In genomic region chr16:86887416-86887815, GRCh38 we compare ENCODE assay signal across 21 cellular contexts.
DNase-seq lines count a peak whose midpoint lies in the region; ATAC-seq, FAIRE-seq and TF ChIP-seq lines count a peak whose summit lies in the region.
"Had no signal": no experiment of that assay in that cellular context is flagged by ENCODE, and none has a peak within 500 bp of the region (broad histone marks: within the 10 kb centered on the region; RNA-seq: fewer than 3 reads in every experiment).

No MANE protein-coding gene starts in this region.

- peak overlapping the region; percentile 72 to 81 for H3K27ac ChIP-seq in A549
- H3K27ac ChIP-seq in mesodermal cell (ENCODE audit: low read depth, low read length, severe bottlenecking) = peak overlapping the region; percentile 36
- no peak overlapping the region for H3K27ac ChIP-seq in sigmoid colon

- ATAC-seq in A549 = peak; percentile 31 to 46; a peak in 4 of 6 replicates
- no peak for ATAC-seq in HG03139 (IDR thresholded peaks at IDR 0.05; ENCODE audit: unreplicated experiment)
- ATAC-seq in stimulated activated effector memory CD8-positive, alpha-beta T cell treated with anti-CD3 and anti-CD28 coated beads, Interleukin-12 subunit alpha, Interleukin-12 subunit beta, amount 100 ng/mL, for 72 hours = no peak
- ATAC-seq in GM21528 (IDR thresholded peaks at IDR 0.05; ENCODE audit: low FRiP score, unreplicated experiment) = no peak

- no peak for TF ChIP-seq EP300 in A549 (IDR thresholded peaks at IDR 0.05)
- no peak for TF ChIP-seq EP300 in sigmoid colon (IDR thresholded peaks at IDR 0.05)

- peaks cover 0 to 75% (median 3%) of the 10 kb centered on the region in 3 donors for H3K27me3 ChIP-seq in sigmoid colon

- no peak for FAIRE-seq in A549 (lab: Jason Lieb, UNC)
- FAIRE-seq: GM12891, GM18507 had no signal

- TF ChIP-seq CTCF in A549 (IDR thresholded peaks at IDR 0.05) (no peak), chondrocyte (IDR thresholded peaks at IDR 0.05) (no peak), sigmoid colon (IDR thresholded peaks at IDR 0.05) (no peak)

- H3K4me3 ChIP-seq in A549 (no peak overlapping the region), mesodermal cell (ENCODE audit: extremely low read depth, insufficient read depth, low read length, poor library complexity, severe bottlenecking) (no peak overlapping the region), sigmoid colon (no peak overlapping the region)

- no peaks in the 10 kb centered on the region for H3K36me3 ChIP-seq in mesodermal cell (ENCODE audit: control insufficient read depth, insufficient read depth, low read length)
- H3K36me3 ChIP-seq in sigmoid colon = no peaks in the 10 kb centered on the region

- 77% methylated on average over 8 of the region's 8 CpGs for WGBS in A549 (ENCODE audit: missing lambda C conversion rate)
- 91 to 93% methylated on average over 8 of the region's 8 CpGs for WGBS in mesodermal cell (ENCODE audit: insufficient coverage in 2 of 2), 2 experiments
- WGBS in sigmoid colon, 2 donors = 76 to 77% methylated on average over 8 of the region's 8 CpGs

- POLR2A ChIA-PET in A549 (lab: Yijun Ruan, JAX) = no interaction called here

- H3K4me1 Mint-ChIP-seq in chondrocyte (ENCODE audit: low read depth) = peaks cover 28% of the 10 kb centered on the region
- no peaks in the 10 kb centered on the region for H3K4me1 Mint-ChIP-seq in stimulated activated effector memory CD8-positive, alpha-beta T cell treated with anti-CD3 and anti-CD28 coated beads, Interleukin-12 subunit alpha, Interleukin-12 subunit beta, amount 100 ng/mL, for 72 hours
- H3K4me1 Mint-ChIP-seq: CD4-positive, alpha-beta memory T cell had no signal

- no peak for DNase-seq in A549 (ENCODE audit: low read depth in 1 of 2, low spot score in 1 of 2)
- DNase-seq in chondrocyte (ENCODE audit: low spot score) = peak; percentile 40
- DNase-seq in sigmoid colon = peak; percentile 29
- no peak for DNase-seq in mucosa of gallbladder (ENCODE audit: low spot score)
- DNase-seq in stimulated activated effector memory CD8-positive, alpha-beta T cell treated with anti-CD3 and anti-CD28 coated beads, Interleukin-12 subunit alpha, Interleukin-12 subunit beta, amount 100 ng/mL, for 72 hours (ENCODE audit: low spot score in 2 of 2) = no peak
- DNase-seq: 8988T; C1 segment of cervical spinal cord; Calu3; CD4-positive, alpha-beta memory T cell; COR-L47; DMS53; DMS79 treated with DMSO at 0.1 percent for 48 hours; GF-D8; GOT3; H7; HCEC 1CT had no signal

- TF ChIP-seq POLR2A in A549 (IDR thresholded peaks at IDR 0.05; ENCODE audit: low read length) (no peak), sigmoid colon (IDR thresholded peaks at IDR 0.05) (no peak)

- no peak overlapping the region for H3K4me3 Mint-ChIP-seq in chondrocyte (ENCODE audit: unreplicated experiment)
- no peak overlapping the region for H3K4me3 Mint-ChIP-seq in stimulated activated effector memory CD8-positive, alpha-beta T cell treated with anti-CD3 and anti-CD28 coated beads, Interleukin-12 subunit alpha, Interleukin-12 subunit beta, amount 100 ng/mL, for 72 hours
- H3K4me3 Mint-ChIP-seq: CD4-positive, alpha-beta memory T cell had no signal

- H3K4me1 ChIP-seq in A549 = peaks cover 57% of the 10 kb centered on the region
- H3K4me1 ChIP-seq in mesodermal cell (ENCODE audit: control insufficient read depth, insufficient read depth, low read length, poor library complexity, severe bottlenecking) = peaks cover 35% of the 10 kb centered on the region
- H3K4me1 ChIP-seq in sigmoid colon = peaks cover 0 to 6% (median 5%) of the 10 kb centered on the region in 4 donors

- no peak overlapping the region for H3K27ac Mint-ChIP-seq in chondrocyte (ENCODE audit: unreplicated experiment)
- no peak overlapping the region for H3K27ac Mint-ChIP-seq in stimulated activated effector memory CD8-positive, alpha-beta T cell treated with anti-CD3 and anti-CD28 coated beads, Interleukin-12 subunit alpha, Interleukin-12 subunit beta, amount 100 ng/mL, for 72 hours
- H3K27ac Mint-ChIP-seq: CD4-positive, alpha-beta memory T cell had no signal

- no peaks in the 10 kb centered on the region for H3K27me3 Mint-ChIP-seq in chondrocyte (ENCODE audit: low read depth)

- intact Hi-C loops in sigmoid colon (cut with DNase I) = no loop called here

- CTCF ChIA-PET in A549 (lab: Yijun Ruan, JAX) = no interaction called here

- H3K4me2 ChIP-seq in A549 = peak overlapping the region; percentile 74

- TF ChIP-seq RAD21 in A549 (conservative IDR thresholded peaks at IDR 0.05 in 1 of 2, IDR thresholded peaks at IDR 0.05 in 1 of 2) = no peak

- H3K9me3 ChIP-seq in A549 (0 out of 3 replicates have a peak, but pooled peaks cover 4% of the 10 kb centered on the region), mesodermal cell (ENCODE audit: control insufficient read depth, low read length) (no peaks in the 10 kb centered on the region), sigmoid colon (no peaks in the 10 kb centered on the region)

- H3K9me3 Mint-ChIP-seq in chondrocyte (ENCODE audit: low read depth) = no peaks in the 10 kb centered on the region
- no peaks in the 10 kb centered on the region for H3K9me3 Mint-ChIP-seq in stimulated activated effector memory CD8-positive, alpha-beta T cell treated with anti-CD3 and anti-CD28 coated beads, Interleukin-12 subunit alpha, Interleukin-12 subunit beta, amount 100 ng/mL, for 72 hours

- no peaks in the 10 kb centered on the region for H3K36me3 Mint-ChIP-seq in chondrocyte (ENCODE audit: low read depth)
- H3K36me3 Mint-ChIP-seq in stimulated activated effector memory CD8-positive, alpha-beta T cell treated with anti-CD3 and anti-CD28 coated beads, Interleukin-12 subunit alpha, Interleukin-12 subunit beta, amount 100 ng/mL, for 72 hours = no peaks in the 10 kb centered on the region
- H3K36me3 Mint-ChIP-seq: CD4-positive, alpha-beta memory T cell had no signal

TF ChIP-seq in A549, 52 proteins besides CTCF, POLR2A, EP300 and RAD21:
- TF ChIP-seq MAZ (IDR thresholded peaks at IDR 0.05; ENCODE audit: borderline replicate concordance, low read depth, low read length) (no peak), FOSL2 (IDR thresholded peaks at IDR 0.05) (no peak), FOSL2 (CRISPR knock-in tag; IDR thresholded peaks at IDR 0.05) (no peak), HOXA7 (CRISPR knock-in tag; IDR thresholded peaks at IDR 0.05) (no peak), CEBPB (IDR thresholded peaks at IDR 0.05) (no peak), KDM1A (IDR thresholded peaks at IDR 0.05; ENCODE audit: low read depth) (no peak), KDM5A (IDR thresholded peaks at IDR 0.05) (no peak), RNF2 (IDR thresholded peaks at IDR 0.05; ENCODE audit: borderline replicate concordance, low read depth) (no peak), BHLHE40 (IDR thresholded peaks at IDR 0.05; ENCODE audit: low read depth, low read length) (no peak), ZSCAN20 (CRISPR knock-in tag; IDR thresholded peaks at IDR 0.05) (no peak), CHD2 (IDR thresholded peaks at IDR 0.05; ENCODE audit: low read length, partially characterized antibody) (no peak), JUN (IDR thresholded peaks at IDR 0.05) (no peak), HOXB13 (CRISPR knock-in tag; IDR thresholded peaks at IDR 0.05; ENCODE audit: low read depth) (no peak), ELK1 (IDR thresholded peaks at IDR 0.05; ENCODE audit: low read depth, low read length) (no peak), TFCP2L1 (CRISPR knock-in tag; IDR thresholded peaks at IDR 0.05) (no peak), PHF8 (IDR thresholded peaks at IDR 0.05; ENCODE audit: borderline replicate concordance, low read depth) (no peak), NR3C1 (IDR thresholded peaks at IDR 0.05) (no peak)
- TF ChIP-seq, protein P1, sequence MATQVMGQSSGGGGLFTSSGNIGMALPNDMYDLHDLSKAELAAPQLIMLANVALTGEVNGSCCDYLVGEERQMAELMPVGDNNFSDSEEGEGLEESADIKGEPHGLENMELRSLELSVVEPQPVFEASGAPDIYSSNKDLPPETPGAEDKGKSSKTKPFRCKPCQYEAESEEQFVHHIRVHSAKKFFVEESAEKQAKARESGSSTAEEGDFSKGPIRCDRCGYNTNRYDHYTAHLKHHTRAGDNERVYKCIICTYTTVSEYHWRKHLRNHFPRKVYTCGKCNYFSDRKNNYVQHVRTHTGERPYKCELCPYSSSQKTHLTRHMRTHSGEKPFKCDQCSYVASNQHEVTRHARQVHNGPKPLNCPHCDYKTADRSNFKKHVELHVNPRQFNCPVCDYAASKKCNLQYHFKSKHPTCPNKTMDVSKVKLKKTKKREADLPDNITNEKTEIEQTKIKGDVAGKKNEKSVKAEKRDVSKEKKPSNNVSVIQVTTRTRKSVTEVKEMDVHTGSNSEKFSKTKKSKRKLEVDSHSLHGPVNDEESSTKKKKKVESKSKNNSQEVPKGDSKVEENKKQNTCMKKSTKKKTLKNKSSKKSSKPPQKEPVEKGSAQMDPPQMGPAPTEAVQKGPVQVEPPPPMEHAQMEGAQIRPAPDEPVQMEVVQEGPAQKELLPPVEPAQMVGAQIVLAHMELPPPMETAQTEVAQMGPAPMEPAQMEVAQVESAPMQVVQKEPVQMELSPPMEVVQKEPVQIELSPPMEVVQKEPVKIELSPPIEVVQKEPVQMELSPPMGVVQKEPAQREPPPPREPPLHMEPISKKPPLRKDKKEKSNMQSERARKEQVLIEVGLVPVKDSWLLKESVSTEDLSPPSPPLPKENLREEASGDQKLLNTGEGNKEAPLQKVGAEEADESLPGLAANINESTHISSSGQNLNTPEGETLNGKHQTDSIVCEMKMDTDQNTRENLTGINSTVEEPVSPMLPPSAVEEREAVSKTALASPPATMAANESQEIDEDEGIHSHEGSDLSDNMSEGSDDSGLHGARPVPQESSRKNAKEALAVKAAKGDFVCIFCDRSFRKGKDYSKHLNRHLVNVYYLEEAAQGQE (IDR thresholded peaks at IDR 0.05) = no peak
TF ChIP-seq in A549: peak in this region for 0.

Comparison
In these comparisons a context has a peak if more than half of its experiments do, and no peak if none do; other contexts are left out.
1. ATAC-seq: peak in A549 (2 of 2); none in HG03139 (single experiment), stimulated activated effector memory CD8-positive, alpha-beta T cell treated with anti-CD3 and anti-CD28 coated beads, Interleukin-12 subunit alpha, Interleukin-12 subunit beta, amount 100 ng/mL, for 72 hours (single experiment) and GM21528 (single experiment).
2. DNase-seq: peak in chondrocyte (single experiment) and sigmoid colon (single experiment); none in A549 (0 of 2), mucosa of gallbladder (single experiment) and stimulated activated effector memory CD8-positive, alpha-beta T cell treated with anti-CD3 and anti-CD28 coated beads, Interleukin-12 subunit alpha, Interleukin-12 subunit beta, amount 100 ng/mL, for 72 hours (0 of 2).
3. H3K27ac ChIP-seq: peak in A549 (2 of 2) and mesodermal cell (single experiment); none in sigmoid colon (0 of 4).